In genomic region chr2:627340-627709, GRCh38 we compare ENCODE assay signal across 21 cellular contexts.
"Had no signal": no experiment of that assay in that cellular context is flagged by ENCODE, and none has a peak within 500 bp of the region (broad histone marks: within the 10 kb centered on the region; RNA-seq: fewer than 3 reads in every experiment).

No MANE protein-coding gene starts in this region.

- H3K4me1 ChIP-seq: foreskin keratinocyte, heart left ventricle, sigmoid colon, testis, transverse colon had no signal

- DNase-seq: cortex of kidney; dorsolateral prefrontal cortex; effector memory CD8-positive, alpha-beta T cell; foreskin keratinocyte; hypothalamus; mammary epithelial cell; naive thymus-derived CD4-positive, alpha-beta T cell; nephron progenitor cell; sigmoid colon; stimulated activated CD4-positive, alpha-beta T cell treated with anti-CD3 and anti-CD28 coated beads, Interleukin-2, amount 100 ng/mL, for 24 hours; stimulated activated CD4-positive, alpha-beta T cell treated with anti-CD3 and anti-CD28 coated beads, Interleukin-4, amount 100 ng/mL, for 4 hours; stimulated activated naive B cell treated with anti-CD40 and anti-IgM and Interleukin-4, amounts not matched to agents 10 μg/mL and 1 μg/mL and 100 μg/mL, for 72 hours; stimulated activated naive CD8-positive, alpha-beta T cell treated with anti-CD3 and anti-CD28 coated beads, Interleukin-15, amount 100 ng/mL, for 72 hours; testis; transverse colon had no signal

- H3K4me3 ChIP-seq: dorsolateral prefrontal cortex, heart left ventricle, sigmoid colon, skin epidermis, testis, transverse colon had no signal

- H3K4me3 Mint-ChIP-seq: effector memory CD8-positive, alpha-beta T cell; naive thymus-derived CD4-positive, alpha-beta T cell; nephron progenitor cell; stimulated activated naive B cell treated with anti-CD40 and anti-IgM and Interleukin-4, amounts not matched to agents 10 μg/mL and 1 μg/mL and 100 μg/mL, for 72 hours; stimulated activated naive CD8-positive, alpha-beta T cell treated with anti-CD3 and anti-CD28 coated beads, Interleukin-15, amount 100 ng/mL, for 72 hours had no signal

- H3K9me3 Mint-ChIP-seq: effector memory CD8-positive, alpha-beta T cell; stimulated activated naive CD8-positive, alpha-beta T cell treated with anti-CD3 and anti-CD28 coated beads, Interleukin-15, amount 100 ng/mL, for 72 hours had no signal

- H3K27ac ChIP-seq: dorsolateral prefrontal cortex, foreskin keratinocyte, heart left ventricle, neutrophil, sigmoid colon, skin epidermis, testis, transverse colon had no signal

- H3K4me1 Mint-ChIP-seq: naive thymus-derived CD4-positive, alpha-beta T cell; nephron progenitor cell; stimulated activated naive B cell treated with anti-CD40 and anti-IgM and Interleukin-4, amounts not matched to agents 10 μg/mL and 1 μg/mL and 100 μg/mL, for 72 hours; stimulated activated naive CD8-positive, alpha-beta T cell treated with anti-CD3 and anti-CD28 coated beads, Interleukin-15, amount 100 ng/mL, for 72 hours had no signal

- FAIRE-seq: islet of Langerhans, urothelium cell line had no signal

- H3K36me3 ChIP-seq: heart left ventricle, neutrophil, sigmoid colon, transverse colon had no signal

- H3K36me3 Mint-ChIP-seq: naive thymus-derived CD4-positive, alpha-beta T cell; stimulated activated naive B cell treated with anti-CD40 and anti-IgM and Interleukin-4, amounts not matched to agents 10 μg/mL and 1 μg/mL and 100 μg/mL, for 72 hours had no signal

- H3K27me3 ChIP-seq: dorsolateral prefrontal cortex, foreskin keratinocyte, neutrophil, sigmoid colon, testis, transverse colon had no signal

- ATAC-seq: effector memory CD8-positive, alpha-beta T cell; foreskin keratinocyte; heart left ventricle; left lobe of liver; naive thymus-derived CD4-positive, alpha-beta T cell; stimulated activated naive B cell treated with anti-CD40 and anti-IgM and Interleukin-4, amounts not matched to agents 10 μg/mL and 1 μg/mL and 100 μg/mL, for 72 hours; stimulated activated naive CD8-positive, alpha-beta T cell treated with anti-CD3 and anti-CD28 coated beads, Interleukin-15, amount 100 ng/mL, for 72 hours had no signal

- H3K9me3 ChIP-seq: neutrophil, testis had no signal

- H3K27me3 Mint-ChIP-seq: stimulated activated naive CD8-positive, alpha-beta T cell treated with anti-CD3 and anti-CD28 coated beads, Interleukin-15, amount 100 ng/mL, for 72 hours had no signal

- H3K27ac Mint-ChIP-seq: effector memory CD8-positive, alpha-beta T cell; naive thymus-derived CD4-positive, alpha-beta T cell; nephron progenitor cell; stimulated activated naive B cell treated with anti-CD40 and anti-IgM and Interleukin-4, amounts not matched to agents 10 μg/mL and 1 μg/mL and 100 μg/mL, for 72 hours; stimulated activated naive CD8-positive, alpha-beta T cell treated with anti-CD3 and anti-CD28 coated beads, Interleukin-15, amount 100 ng/mL, for 72 hours had no signal
